11 cellular contexts compared by ENCODE assay signal in genomic region chr4:77854431-77855111, GRCh38. TPM values are rescaled to one million over a fixed set of nuclear protein-coding genes. Genes with fewer than 3 reads are reported as not detected.
A peak's percentile ranks its signal among the peaks of the same experiment; 100 is the strongest.
DNase-seq lines count a peak whose midpoint lies in the region; ATAC-seq and TF ChIP-seq lines count a peak whose summit lies in the region.
"Had no signal": no experiment of that assay in that cellular context is flagged by ENCODE, and none has a peak within 500 bp of the region (broad histone marks: within the 10 kb centered on the region; RNA-seq: fewer than 3 reads in every experiment).

No MANE protein-coding gene starts in this region.

- H3K27me3 Mint-ChIP-seq in natural killer cell treated with Interleukin-12 subunit alpha and Interleukin-12 subunit beta and Interleukin-15 and Interleukin-18, amount 100 ng/mL, for 72 hours, result no peaks in the 10 kb centered on the region

- H3K4me1 Mint-ChIP-seq in natural killer cell treated with Interleukin-12 subunit alpha and Interleukin-12 subunit beta and Interleukin-15 and Interleukin-18, amount 100 ng/mL, for 72 hours (ENCODE audit: low read depth in 2 of 2), result peaks cover 55 to 56% of the 10 kb centered on the region in 2 donors

- H3K36me3 ChIP-seq in hepatocyte (replicated peaks; ENCODE audit: insufficient read depth, low read depth), result no peaks in the 10 kb centered on the region

- H4K20me1 ChIP-seq in hepatocyte (ENCODE audit: insufficient read depth, poor library complexity, severe bottlenecking), result no peaks in the 10 kb centered on the region

- TF ChIP-seq CTCF in hepatocyte (IDR thresholded peaks at IDR 0.05; ENCODE audit: poor library complexity), result no peak

- H3K9me3 Mint-ChIP-seq in natural killer cell treated with Interleukin-12 subunit alpha and Interleukin-12 subunit beta and Interleukin-15 and Interleukin-18, amount 100 ng/mL, for 72 hours, result no peaks in the 10 kb centered on the region

- H3K27me3 ChIP-seq in hepatocyte, result no peaks in the 10 kb centered on the region

- H2AFZ ChIP-seq in hepatocyte, result no peak overlapping the region

- H3K36me3 Mint-ChIP-seq in natural killer cell treated with Interleukin-12 subunit alpha and Interleukin-12 subunit beta and Interleukin-15 and Interleukin-18, amount 100 ng/mL, for 72 hours, result no peaks in the 10 kb centered on the region

- DNase-seq in CD1c-positive myeloid dendritic cell (ENCODE audit: extremely low spot score) (peak; percentile 20), NCI-H460 (ENCODE audit: extremely low read depth, low read depth) (peak; percentile 12), COR-L47 (lab: John Stamatoyannopoulos, UW) (no peak), GM19238 (ENCODE audit: insufficient read length, low spot score) (no peak), NCI-H1092 treated with DMSO at 0.1 percent for 48 hours (lab: John Stamatoyannopoulos, UW) (no peak), hepatocyte (ENCODE audit: low spot score) (no peak)
- DNase-seq in effector CD4-positive, alpha-beta T cell, result peak; percentile 15
- peak; percentile 75 for DNase-seq in natural killer cell treated with Interleukin-12 subunit alpha and Interleukin-12 subunit beta and Interleukin-15 and Interleukin-18, amount 100 ng/mL, for 72 hours (ENCODE audit: low spot score)
- DNase-seq: islet precursor cell, NCI-H510A treated with DMSO at 0.1 percent for 48 hours had no signal

- H3K27ac Mint-ChIP-seq in natural killer cell treated with Interleukin-12 subunit alpha and Interleukin-12 subunit beta and Interleukin-15 and Interleukin-18, amount 100 ng/mL, for 72 hours, result peak overlapping the region; percentile 97 to 100
- H3K27ac Mint-ChIP-seq: progenitor cell of endocrine pancreas had no signal

- H3K4me3 Mint-ChIP-seq in natural killer cell treated with Interleukin-12 subunit alpha and Interleukin-12 subunit beta and Interleukin-15 and Interleukin-18, amount 100 ng/mL, for 72 hours, result peak overlapping the region; percentile 93

- no peaks in the 10 kb centered on the region for H3K4me1 ChIP-seq in hepatocyte (ENCODE audit: insufficient read depth)

- H3K9me2 ChIP-seq in hepatocyte (replicated peaks; ENCODE audit: insufficient read depth), result no peaks in the 10 kb centered on the region

- H3K9me3 ChIP-seq in hepatocyte (ENCODE audit: low read depth), result no peaks in the 10 kb centered on the region

- peak; percentile 82 to 86 for ATAC-seq in natural killer cell treated with Interleukin-12 subunit alpha and Interleukin-12 subunit beta and Interleukin-15 and Interleukin-18, amount 100 ng/mL, for 72 hours

- no peak overlapping the region for H3K4me3 ChIP-seq in hepatocyte

- WGBS in hepatocyte (ENCODE audit: low lambda C conversion rate, missing lambda C conversion rate), result 89% methylated on average over 7 of the region's 7 CpGs

- H3K27ac ChIP-seq in hepatocyte, result no peak overlapping the region

- H3K79me2 ChIP-seq in hepatocyte, result no peaks in the 10 kb centered on the region

- no peak overlapping the region for H3K4me2 ChIP-seq in hepatocyte

RNA-seq across cellular contexts. Expression of gene MRPL1, which starts 8.1 kb away (rescaled TPM):
- 23.4 and 35.7 TPM in 2 replicates for total RNA-seq in NCI-H460 (2014; rRNA removed; shearing (Covaris generic))
- polyA plus RNA-seq in NCI-H460 (2014; cell fraction: nucleus; rRNA removed), result 17.0 and 18.9 TPM in 2 replicates
- 10 to 100 TPM; 39.6 to 53.1 TPM for total RNA-seq in natural killer cell treated with Interleukin-12 subunit alpha and Interleukin-12 subunit beta and Interleukin-15 and Interleukin-18, amount 100 ng/mL, for 72 hours
- total RNA-seq in hepatocyte, result 27.2 and 32.3 TPM in 2 replicates
- 19.6 and 22.5 TPM in 2 replicates for polyA plus RNA-seq in hepatocyte

RNA-seq across cellular contexts. Expression of gene CNOT6L, which starts 35.4 kb away (rescaled TPM):
- 12.6 and 14.3 TPM in 2 replicates for total RNA-seq in NCI-H460 (2014; rRNA removed; shearing (Covaris generic))
- polyA plus RNA-seq in NCI-H460 (2014; cell fraction: nucleus; rRNA removed), result 3.9 and 6.9 TPM in 2 replicates
- total RNA-seq in natural killer cell treated with Interleukin-12 subunit alpha and Interleukin-12 subunit beta and Interleukin-15 and Interleukin-18, amount 100 ng/mL, for 72 hours, result 100 to 1,000 TPM in 1 of 2 donors, 10 to 100 TPM in 1; 90.2 to 130 TPM
- total RNA-seq in hepatocyte, result 20.4 and 21.0 TPM in 2 replicates
- polyA plus RNA-seq in hepatocyte, result 7.5 and 7.7 TPM in 2 replicates

Comparison
In these comparisons a context has a peak if more than half of its experiments do, and no peak if none do; other contexts are left out.
1. DNase-seq: peak in CD1c-positive myeloid dendritic cell (single experiment), NCI-H460 (single experiment), effector CD4-positive, alpha-beta T cell (single experiment) and natural killer cell treated with Interleukin-12 subunit alpha and Interleukin-12 subunit beta and Interleukin-15 and Interleukin-18, amount 100 ng/mL, for 72 hours (single experiment); none in COR-L47 (single experiment), GM19238 (single experiment), NCI-H1092 treated with DMSO at 0.1 percent for 48 hours (single experiment) and hepatocyte (single experiment).